34 cellular contexts compared by ENCODE assay signal in genomic region chr11:1251236-1251770, GRCh38. TPM values are rescaled to one million over a fixed set of nuclear protein-coding genes. Genes with fewer than 3 reads are reported as not detected.
"Had no signal": no experiment of that assay in that cellular context is flagged by ENCODE, and none has a peak within 500 bp of the region (broad histone marks: within the 10 kb centered on the region; RNA-seq: fewer than 3 reads in every experiment).

No MANE protein-coding gene starts in this region.

- DNase-seq: activated CD4-positive, alpha-beta T cell treated with anti-CD3 and anti-CD28 coated beads for 1 hour; activated CD4-positive, alpha-beta T cell treated with anti-CD3 and anti-CD28 coated beads for 48 hours; activated CD4-positive, alpha-beta T cell treated with anti-CD3 and anti-CD28 coated beads, Interleukin-2, amount 50 U/mL, for 48 hours; activated CD4-positive, CD25-positive, alpha-beta regulatory T cell; activated CD8-positive, alpha-beta T cell treated with anti-CD3 and anti-CD28 coated beads, Interleukin-2, amount 10 ng/mL, durations not matched to agents 7 days and 5 days; activated effector memory CD4-positive, alpha-beta T cell treated with anti-CD3 and anti-CD28 coated beads, Interleukin-2, amount 50 U/mL, for 16 hours; activated naive CD4-positive, alpha-beta T cell treated with Interleukin-2 at 50 U/mL for 16 hours; activated T-cell treated with anti-CD3 and anti-CD28 coated beads, Interleukin-2, amount 50 U/mL, for 24 hours; adrenal gland; body of pancreas; cerebellar nuclear complex; NCI-H1092 treated with DMSO at 0.1 percent for 48 hours; NCI-H1417; NCI-H187 treated with DMSO at 0.1 percent for 48 hours; NCI-H2081; NCI-H2171 treated with DMSO at 0.1 percent for 48 hours; NCI-H226; NCI-H446 treated with DMSO at 0.1 percent for 48 hours; NCI-H524; NCI-H69; PC-3; Peyer's patch; RPMI8226; SW 1271; T-helper 1 cell; T1000; WERI-Rb-1 had no signal

- FAIRE-seq: astrocyte had no signal

- ATAC-seq: activated CD8-positive, alpha-beta T cell treated with anti-CD3 and anti-CD28 coated beads, Interleukin-2, amount 10 ng/mL, durations not matched to agents 7 days and 5 days; activated naive CD4-positive, alpha-beta T cell treated with anti-CD3 and anti-CD28 coated beads, Interleukin-2, amount 50 U/mL, for 72 hours; body of pancreas had no signal

- H3K27me3 ChIP-seq: adrenal gland, body of pancreas, breast epithelium, Peyer's patch had no signal

- H3K9me3 Mint-ChIP-seq: activated naive CD4-positive, alpha-beta T cell treated with anti-CD3 and anti-CD28 coated beads, Interleukin-2, amount 50 U/mL, for 72 hours had no signal

- H3K27ac Mint-ChIP-seq: activated T-helper 1 cell treated with anti-CD3 and anti-CD28 coated beads, Interleukin-12 subunit alpha, Interleukin-12 subunit beta, Interleukin-2, Interleukin-4 antibody, amounts not matched to agents 30 ng/mL and 10 ng/mL and 1 ng/mL, durations not matched to agents 14 hours and 24 hours and 36 hours had no signal

- H3K36me3 ChIP-seq: adrenal gland, breast epithelium, Peyer's patch, WERI-Rb-1 had no signal

- H3K9me3 ChIP-seq: adrenal gland, body of pancreas, breast epithelium, Peyer's patch had no signal

- H3K27ac ChIP-seq: adrenal gland, body of pancreas, breast epithelium, Peyer's patch, WERI-Rb-1 had no signal

- H3K4me1 ChIP-seq: adrenal gland, body of pancreas, breast epithelium, Peyer's patch had no signal

- H3K27me3 Mint-ChIP-seq: activated T-cell treated with anti-CD3 and anti-CD28 coated beads, Interleukin-2, amount 50 U/mL, for 24 hours had no signal

- H3K4me3 Mint-ChIP-seq: activated CD8-positive, alpha-beta T cell treated with anti-CD3 and anti-CD28 coated beads, Interleukin-2, amount 10 ng/mL, durations not matched to agents 7 days and 5 days; activated T-cell treated with anti-CD3 and anti-CD28 coated beads, Interleukin-2, amount 50 U/mL, for 24 hours; activated T-helper 1 cell treated with anti-CD3 and anti-CD28 coated beads, Interleukin-12 subunit alpha, Interleukin-12 subunit beta, Interleukin-2, Interleukin-4 antibody, amounts not matched to agents 30 ng/mL and 10 ng/mL and 1 ng/mL, durations not matched to agents 14 hours and 24 hours and 36 hours had no signal

- H3K4me3 ChIP-seq: adrenal gland, body of pancreas, breast epithelium, Peyer's patch had no signal

RNA-seq across cellular contexts. Expression of gene MUC5B, which starts 28.4 kb away (rescaled TPM):
- total RNA-seq: activated CD8-positive, alpha-beta T cell treated with anti-CD3 and anti-CD28 coated beads, Interleukin-2, amount 10 ng/mL, durations not matched to agents 7 days and 5 days; activated naive CD4-positive, alpha-beta T cell treated with anti-CD3 and anti-CD28 coated beads, Interleukin-2, amount 50 U/mL, for 72 hours; activated T-helper 1 cell treated with anti-CD3 and anti-CD28 coated beads, Interleukin-12 subunit alpha, Interleukin-12 subunit beta, Interleukin-2, Interleukin-4 antibody, amounts not matched to agents 30 ng/mL and 10 ng/mL and 1 ng/mL, durations not matched to agents 14 hours and 24 hours and 36 hours; astrocyte; cardiac septum; M059J; T-helper 2 cell treated with Interferon-gamma antibody and Interleukin-4, amounts not matched to agents 100 ng/mL and 5 ng/mL, for 36 hours had no signal
